ENCODE assay signal across 1 cellular context in the genomic region with DNA sequence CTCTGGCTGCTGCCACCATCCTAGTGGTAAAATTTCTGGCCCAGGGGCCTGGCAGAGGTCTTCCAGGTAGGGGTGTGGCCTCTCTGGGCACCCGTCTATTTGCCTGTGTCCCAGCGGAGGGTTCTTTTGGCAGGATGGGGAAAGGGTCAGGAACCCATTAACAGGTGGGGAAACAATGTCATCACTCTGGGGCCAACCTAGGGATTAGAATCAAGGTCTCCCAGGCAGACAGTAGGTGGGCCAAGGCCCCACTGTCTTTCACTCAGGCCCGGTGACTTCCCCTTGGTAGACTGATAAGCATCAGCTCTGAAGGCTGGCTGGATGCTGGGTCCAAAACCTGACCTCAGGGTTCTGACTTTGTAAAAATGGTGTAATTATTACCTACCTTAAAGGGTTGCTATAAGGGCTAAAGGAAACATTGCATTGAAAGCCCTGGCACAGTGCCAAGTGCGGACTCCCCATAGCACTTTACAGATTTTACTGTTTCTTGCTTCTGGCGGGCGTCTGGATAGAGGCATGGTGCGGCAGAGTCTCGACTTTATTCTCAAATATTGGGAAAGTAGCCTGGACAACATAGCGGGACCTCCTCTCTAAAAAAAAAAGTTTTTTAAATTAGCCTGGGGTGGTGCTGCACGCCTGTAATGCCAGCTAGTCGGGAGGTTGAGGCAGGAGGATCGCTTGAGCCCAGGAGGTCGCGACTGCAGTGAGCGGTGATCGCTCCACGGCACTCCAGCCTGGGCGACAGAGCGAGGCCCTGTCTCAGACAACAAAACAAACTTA.
A peak's percentile ranks its signal among the peaks of the same experiment; 100 is the strongest.
TF ChIP-seq lines count a peak whose summit lies in the region.

No MANE protein-coding gene starts in this region.

TF ChIP-seq in HepG2, 621 proteins besides CTCF, POLR2A, EP300 and RAD21 (continued from another document and continues in another):
- TF ChIP-seq HDAC2 (CRISPR knock-in tag; IDR thresholded peaks at IDR 0.05) (0 out of 2 replicates have a peak, but pooled peaks have one; percentile 37), PHF21A (CRISPR knock-in tag; IDR thresholded peaks at IDR 0.05) (peak; percentile 55; the same call in 1 of the 2 replicates), SAP130 (CRISPR knock-in tag; IDR thresholded peaks at IDR 0.05; ENCODE audit: low read depth) (peak; percentile 18), TP53 (CRISPR knock-in tag; conservative IDR thresholded peaks at IDR 0.05) (no peak), PAF1 (CRISPR knock-in tag; IDR thresholded peaks at IDR 0.05) (0 out of 2 replicates have a peak, but pooled peaks have one; percentile 58), XBP1 (CRISPR knock-in tag; IDR thresholded peaks at IDR 0.05) (no peak), HNF4G (IDR thresholded peaks at IDR 0.05; ENCODE audit: borderline replicate concordance, low read depth, low read length) (peak; percentile 66; the same call in 1 of the 2 replicates), HNF4G (CRISPR knock-in tag; IDR thresholded peaks at IDR 0.05; ENCODE audit: borderline replicate concordance, low read depth) (0 out of 2 replicates have a peak, but pooled peaks have one; percentile 50), TAF1 (CRISPR knock-in tag; IDR thresholded peaks at IDR 0.05) (no peak), ASH2L (IDR thresholded peaks at IDR 0.05; ENCODE audit: insufficient read length, low read depth, low read length) (peak; percentile 58), ZNF224 (CRISPR knock-in tag; IDR thresholded peaks at IDR 0.05) (no peak; the same call in 1 of the 2 replicates), DR1 (CRISPR knock-in tag; IDR thresholded peaks at IDR 0.05) (no peak), MXI1 (IDR thresholded peaks at IDR 0.05; ENCODE audit: borderline replicate concordance, low read depth, low read length) (peak; percentile 61; the same call in 2 of the 3 replicates), ZNF550 (CRISPR knock-in tag; IDR thresholded peaks at IDR 0.05; ENCODE audit: borderline replicate concordance) (no peak), CREB1 (IDR thresholded peaks at IDR 0.05) (no peak), CREB1 (CRISPR knock-in tag; IDR thresholded peaks at IDR 0.05) (0 out of 2 replicates have a peak, but pooled peaks have one; percentile 46), ELF3 (CRISPR knock-in tag; IDR thresholded peaks at IDR 0.05) (no peak; the same call in 1 of the 2 replicates)
- TF ChIP-seq, protein P1, sequence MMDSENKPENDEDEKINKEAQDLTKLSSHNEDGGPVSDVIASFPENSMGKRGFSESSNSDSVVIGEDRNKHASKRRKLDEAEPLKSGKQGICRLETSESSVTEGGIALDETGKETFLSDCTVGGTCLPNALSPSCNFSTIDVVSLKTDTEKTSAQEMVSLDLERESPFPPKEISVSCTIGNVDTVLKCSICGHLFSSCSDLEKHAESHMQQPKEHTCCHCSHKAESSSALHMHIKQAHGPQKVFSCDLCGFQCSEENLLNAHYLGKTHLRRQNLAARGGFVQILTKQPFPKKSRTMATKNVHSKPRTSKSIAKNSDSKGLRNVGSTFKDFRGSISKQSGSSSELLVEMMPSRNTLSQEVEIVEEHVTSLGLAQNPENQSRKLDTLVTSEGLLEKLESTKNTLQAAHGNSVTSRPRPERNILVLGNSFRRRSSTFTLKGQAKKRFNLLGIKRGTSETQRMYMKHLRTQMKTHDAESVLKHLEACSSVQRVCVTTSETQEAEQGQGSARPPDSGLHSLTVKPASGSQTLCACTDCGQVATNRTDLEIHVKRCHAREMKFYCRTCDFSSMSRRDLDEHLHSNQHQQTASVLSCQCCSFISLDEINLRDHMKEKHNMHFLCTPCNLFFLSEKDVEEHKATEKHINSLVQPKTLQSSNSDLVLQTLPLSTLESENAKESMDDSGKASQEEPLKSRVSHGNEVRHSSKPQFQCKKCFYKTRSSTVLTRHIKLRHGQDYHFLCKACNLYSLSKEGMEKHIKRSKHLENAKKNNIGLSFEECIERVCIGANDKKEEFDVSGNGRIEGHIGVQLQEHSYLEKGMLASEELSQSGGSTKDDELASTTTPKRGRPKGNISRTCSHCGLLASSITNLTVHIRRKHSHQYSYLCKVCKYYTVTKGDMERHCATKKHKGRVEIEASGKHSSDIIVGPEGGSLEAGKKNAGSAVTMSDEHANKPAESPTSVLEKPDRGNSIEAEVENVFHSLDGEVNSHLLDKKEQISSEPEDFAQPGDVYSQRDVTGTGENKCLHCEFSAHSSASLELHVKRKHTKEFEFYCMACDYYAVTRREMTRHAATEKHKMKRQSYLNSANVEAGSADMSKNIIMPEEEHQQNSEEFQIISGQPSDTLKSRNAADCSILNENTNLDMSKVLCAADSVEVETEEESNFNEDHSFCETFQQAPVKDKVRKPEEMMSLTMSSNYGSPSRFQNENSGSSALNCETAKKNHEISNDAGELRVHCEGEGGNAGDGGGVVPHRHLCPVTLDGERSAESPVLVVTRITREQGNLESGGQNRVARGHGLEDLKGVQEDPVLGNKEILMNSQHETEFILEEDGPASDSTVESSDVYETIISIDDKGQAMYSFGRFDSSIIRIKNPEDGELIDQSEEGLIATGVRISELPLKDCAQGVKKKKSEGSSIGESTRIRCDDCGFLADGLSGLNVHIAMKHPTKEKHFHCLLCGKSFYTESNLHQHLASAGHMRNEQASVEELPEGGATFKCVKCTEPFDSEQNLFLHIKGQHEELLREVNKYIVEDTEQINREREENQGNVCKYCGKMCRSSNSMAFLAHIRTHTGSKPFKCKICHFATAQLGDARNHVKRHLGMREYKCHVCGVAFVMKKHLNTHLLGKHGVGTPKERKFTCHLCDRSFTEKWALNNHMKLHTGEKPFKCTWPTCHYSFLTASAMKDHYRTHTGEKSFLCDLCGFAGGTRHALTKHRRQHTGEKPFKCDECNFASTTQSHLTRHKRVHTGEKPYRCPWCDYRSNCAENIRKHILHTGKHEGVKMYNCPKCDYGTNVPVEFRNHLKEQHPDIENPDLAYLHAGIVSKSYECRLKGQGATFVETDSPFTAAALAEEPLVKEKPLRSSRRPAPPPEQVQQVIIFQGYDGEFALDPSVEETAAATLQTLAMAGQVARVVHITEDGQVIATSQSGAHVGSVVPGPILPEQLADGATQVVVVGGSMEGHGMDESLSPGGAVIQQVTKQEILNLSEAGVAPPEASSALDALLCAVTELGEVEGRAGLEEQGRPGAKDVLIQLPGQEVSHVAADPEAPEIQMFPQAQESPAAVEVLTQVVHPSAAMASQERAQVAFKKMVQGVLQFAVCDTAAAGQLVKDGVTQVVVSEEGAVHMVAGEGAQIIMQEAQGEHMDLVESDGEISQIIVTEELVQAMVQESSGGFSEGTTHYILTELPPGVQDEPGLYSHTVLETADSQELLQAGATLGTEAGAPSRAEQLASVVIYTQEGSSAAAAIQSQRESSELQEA (CRISPR knock-in tag; IDR thresholded peaks at IDR 0.05; ENCODE audit: not compliant biosample characterization) = no peak
- TF ChIP-seq, protein P2, sequence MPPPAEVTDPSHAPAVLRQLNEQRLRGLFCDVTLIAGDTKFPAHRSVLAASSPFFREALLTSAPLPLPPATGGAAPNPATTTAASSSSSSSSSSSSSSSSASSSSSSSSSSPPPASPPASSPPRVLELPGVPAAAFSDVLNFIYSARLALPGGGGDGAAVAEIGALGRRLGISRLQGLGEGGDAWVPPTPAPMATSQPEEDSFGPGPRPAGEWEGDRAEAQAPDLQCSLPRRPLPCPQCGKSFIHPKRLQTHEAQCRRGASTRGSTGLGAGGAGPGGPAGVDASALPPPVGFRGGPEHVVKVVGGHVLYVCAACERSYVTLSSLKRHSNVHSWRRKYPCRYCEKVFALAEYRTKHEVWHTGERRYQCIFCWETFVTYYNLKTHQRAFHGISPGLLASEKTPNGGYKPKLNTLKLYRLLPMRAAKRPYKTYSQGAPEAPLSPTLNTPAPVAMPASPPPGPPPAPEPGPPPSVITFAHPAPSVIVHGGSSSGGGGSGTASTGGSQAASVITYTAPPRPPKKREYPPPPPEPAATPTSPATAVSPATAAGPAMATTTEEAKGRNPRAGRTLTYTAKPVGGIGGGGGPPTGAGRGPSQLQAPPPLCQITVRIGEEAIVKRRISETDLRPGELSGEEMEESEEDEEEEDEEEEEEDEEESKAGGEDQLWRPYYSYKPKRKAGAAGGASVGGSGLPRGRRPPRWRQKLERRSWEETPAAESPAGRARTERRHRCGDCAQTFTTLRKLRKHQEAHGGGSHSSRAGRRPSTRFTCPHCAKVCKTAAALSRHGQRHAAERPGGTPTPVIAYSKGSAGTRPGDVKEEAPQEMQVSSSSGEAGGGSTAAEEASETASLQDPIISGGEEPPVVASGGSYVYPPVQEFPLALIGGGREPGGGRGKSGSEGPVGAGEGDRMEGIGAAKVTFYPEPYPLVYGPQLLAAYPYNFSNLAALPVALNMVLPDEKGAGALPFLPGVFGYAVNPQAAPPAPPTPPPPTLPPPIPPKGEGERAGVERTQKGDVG (CRISPR knock-in tag; IDR thresholded peaks at IDR 0.05; ENCODE audit: borderline replicate concordance) = no peak
- TF ChIP-seq, protein P3, sequence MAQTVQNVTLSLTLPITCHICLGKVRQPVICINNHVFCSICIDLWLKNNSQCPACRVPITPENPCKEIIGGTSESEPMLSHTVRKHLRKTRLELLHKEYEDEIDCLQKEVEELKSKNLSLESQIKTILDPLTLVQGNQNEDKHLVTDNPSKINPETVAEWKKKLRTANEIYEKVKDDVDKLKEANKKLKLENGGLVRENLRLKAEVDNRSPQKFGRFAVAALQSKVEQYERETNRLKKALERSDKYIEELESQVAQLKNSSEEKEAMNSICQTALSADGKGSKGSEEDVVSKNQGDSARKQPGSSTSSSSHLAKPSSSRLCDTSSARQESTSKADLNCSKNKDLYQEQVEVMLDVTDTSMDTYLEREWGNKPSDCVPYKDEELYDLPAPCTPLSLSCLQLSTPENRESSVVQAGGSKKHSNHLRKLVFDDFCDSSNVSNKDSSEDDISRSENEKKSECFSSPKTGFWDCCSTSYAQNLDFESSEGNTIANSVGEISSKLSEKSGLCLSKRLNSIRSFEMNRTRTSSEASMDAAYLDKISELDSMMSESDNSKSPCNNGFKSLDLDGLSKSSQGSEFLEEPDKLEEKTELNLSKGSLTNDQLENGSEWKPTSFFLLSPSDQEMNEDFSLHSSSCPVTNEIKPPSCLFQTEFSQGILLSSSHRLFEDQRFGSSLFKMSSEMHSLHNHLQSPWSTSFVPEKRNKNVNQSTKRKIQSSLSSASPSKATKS (CRISPR knock-in tag; IDR thresholded peaks at IDR 0.05) = no peak
- TF ChIP-seq, protein P4, sequence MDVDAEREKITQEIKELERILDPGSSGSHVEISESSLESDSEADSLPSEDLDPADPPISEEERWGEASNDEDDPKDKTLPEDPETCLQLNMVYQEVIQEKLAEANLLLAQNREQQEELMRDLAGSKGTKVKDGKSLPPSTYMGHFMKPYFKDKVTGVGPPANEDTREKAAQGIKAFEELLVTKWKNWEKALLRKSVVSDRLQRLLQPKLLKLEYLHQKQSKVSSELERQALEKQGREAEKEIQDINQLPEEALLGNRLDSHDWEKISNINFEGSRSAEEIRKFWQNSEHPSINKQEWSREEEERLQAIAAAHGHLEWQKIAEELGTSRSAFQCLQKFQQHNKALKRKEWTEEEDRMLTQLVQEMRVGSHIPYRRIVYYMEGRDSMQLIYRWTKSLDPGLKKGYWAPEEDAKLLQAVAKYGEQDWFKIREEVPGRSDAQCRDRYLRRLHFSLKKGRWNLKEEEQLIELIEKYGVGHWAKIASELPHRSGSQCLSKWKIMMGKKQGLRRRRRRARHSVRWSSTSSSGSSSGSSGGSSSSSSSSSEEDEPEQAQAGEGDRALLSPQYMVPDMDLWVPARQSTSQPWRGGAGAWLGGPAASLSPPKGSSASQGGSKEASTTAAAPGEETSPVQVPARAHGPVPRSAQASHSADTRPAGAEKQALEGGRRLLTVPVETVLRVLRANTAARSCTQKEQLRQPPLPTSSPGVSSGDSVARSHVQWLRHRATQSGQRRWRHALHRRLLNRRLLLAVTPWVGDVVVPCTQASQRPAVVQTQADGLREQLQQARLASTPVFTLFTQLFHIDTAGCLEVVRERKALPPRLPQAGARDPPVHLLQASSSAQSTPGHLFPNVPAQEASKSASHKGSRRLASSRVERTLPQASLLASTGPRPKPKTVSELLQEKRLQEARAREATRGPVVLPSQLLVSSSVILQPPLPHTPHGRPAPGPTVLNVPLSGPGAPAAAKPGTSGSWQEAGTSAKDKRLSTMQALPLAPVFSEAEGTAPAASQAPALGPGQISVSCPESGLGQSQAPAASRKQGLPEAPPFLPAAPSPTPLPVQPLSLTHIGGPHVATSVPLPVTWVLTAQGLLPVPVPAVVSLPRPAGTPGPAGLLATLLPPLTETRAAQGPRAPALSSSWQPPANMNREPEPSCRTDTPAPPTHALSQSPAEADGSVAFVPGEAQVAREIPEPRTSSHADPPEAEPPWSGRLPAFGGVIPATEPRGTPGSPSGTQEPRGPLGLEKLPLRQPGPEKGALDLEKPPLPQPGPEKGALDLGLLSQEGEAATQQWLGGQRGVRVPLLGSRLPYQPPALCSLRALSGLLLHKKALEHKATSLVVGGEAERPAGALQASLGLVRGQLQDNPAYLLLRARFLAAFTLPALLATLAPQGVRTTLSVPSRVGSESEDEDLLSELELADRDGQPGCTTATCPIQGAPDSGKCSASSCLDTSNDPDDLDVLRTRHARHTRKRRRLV (CRISPR knock-in tag; IDR thresholded peaks at IDR 0.05) = 0 out of 2 replicates have a peak, but pooled peaks have one; percentile 47
- TF ChIP-seq, protein P5, sequence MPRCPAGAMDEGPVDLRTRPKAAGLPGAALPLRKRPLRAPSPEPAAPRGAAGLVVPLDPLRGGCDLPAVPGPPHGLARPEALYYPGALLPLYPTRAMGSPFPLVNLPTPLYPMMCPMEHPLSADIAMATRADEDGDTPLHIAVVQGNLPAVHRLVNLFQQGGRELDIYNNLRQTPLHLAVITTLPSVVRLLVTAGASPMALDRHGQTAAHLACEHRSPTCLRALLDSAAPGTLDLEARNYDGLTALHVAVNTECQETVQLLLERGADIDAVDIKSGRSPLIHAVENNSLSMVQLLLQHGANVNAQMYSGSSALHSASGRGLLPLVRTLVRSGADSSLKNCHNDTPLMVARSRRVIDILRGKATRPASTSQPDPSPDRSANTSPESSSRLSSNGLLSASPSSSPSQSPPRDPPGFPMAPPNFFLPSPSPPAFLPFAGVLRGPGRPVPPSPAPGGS (CRISPR knock-in tag; IDR thresholded peaks at IDR 0.05) = no peak
- TF ChIP-seq, protein P6, sequence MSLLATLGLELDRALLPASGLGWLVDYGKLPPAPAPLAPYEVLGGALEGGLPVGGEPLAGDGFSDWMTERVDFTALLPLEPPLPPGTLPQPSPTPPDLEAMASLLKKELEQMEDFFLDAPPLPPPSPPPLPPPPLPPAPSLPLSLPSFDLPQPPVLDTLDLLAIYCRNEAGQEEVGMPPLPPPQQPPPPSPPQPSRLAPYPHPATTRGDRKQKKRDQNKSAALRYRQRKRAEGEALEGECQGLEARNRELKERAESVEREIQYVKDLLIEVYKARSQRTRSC (CRISPR knock-in tag; IDR thresholded peaks at IDR 0.05; ENCODE audit: low read depth) = 0 out of 2 replicates have a peak, but pooled peaks have one; percentile 26
